16 cellular contexts compared by ENCODE assay signal in genomic region chr2:15242936-15243461, GRCh38.
DNase-seq lines count a peak whose midpoint lies in the region; ATAC-seq, FAIRE-seq and TF ChIP-seq lines count a peak whose summit lies in the region.
"Had no signal": no experiment of that assay in that cellular context is flagged by ENCODE, and none has a peak within 500 bp of the region (broad histone marks: within the 10 kb centered on the region; RNA-seq: fewer than 3 reads in every experiment).

No MANE protein-coding gene starts in this region.

- POLR2A ChIA-PET in activated CD8-positive, alpha-beta T cell treated with anti-CD3 and anti-CD28 coated beads, Interleukin-2, amount 10 ng/mL, durations not matched to agents 7 days and 5 days (lab: Charles Lee): no interaction called here

- peaks cover 3% of the 10 kb centered on the region for H3K9me3 Mint-ChIP-seq in activated CD8-positive, alpha-beta memory T cell treated with anti-CD3 and anti-CD28 coated beads, Interleukin-2, amount 10 ng/mL, durations not matched to agents 7 days and 5 days (ENCODE audit: low read depth)
- H3K9me3 Mint-ChIP-seq in activated CD8-positive, alpha-beta T cell treated with anti-CD3 and anti-CD28 coated beads, Interleukin-2, amount 10 ng/mL, durations not matched to agents 7 days and 5 days (ENCODE audit: insufficient read depth): peaks cover 5% of the 10 kb centered on the region
- H3K9me3 Mint-ChIP-seq: activated T-cell treated with anti-CD3 and anti-CD28 coated beads, Interleukin-2, amount 50 U/mL, for 24 hours; IgD-negative memory B cell had no signal

- H3K27ac ChIP-seq in pancreas: no peak overlapping the region
- H3K27ac ChIP-seq: upper lobe of left lung had no signal

- no peaks in the 10 kb centered on the region for H3K27me3 ChIP-seq in pancreas
- H3K27me3 ChIP-seq: upper lobe of left lung had no signal

- intact Hi-C loops in pancreas (cut with DNase I): no loop called here

- H3K27me3 Mint-ChIP-seq in activated CD8-positive, alpha-beta memory T cell treated with anti-CD3 and anti-CD28 coated beads, Interleukin-2, amount 10 ng/mL, durations not matched to agents 7 days and 5 days: no peaks in the 10 kb centered on the region
- H3K27me3 Mint-ChIP-seq in activated CD8-positive, alpha-beta T cell treated with anti-CD3 and anti-CD28 coated beads, Interleukin-2, amount 10 ng/mL, durations not matched to agents 7 days and 5 days (ENCODE audit: low read depth): no peaks in the 10 kb centered on the region
- H3K27me3 Mint-ChIP-seq: activated T-cell treated with anti-CD3 and anti-CD28 coated beads, Interleukin-2, amount 50 U/mL, for 24 hours; IgD-negative memory B cell had no signal

- no peak for DNase-seq in activated CD8-positive, alpha-beta memory T cell treated with anti-CD3 and anti-CD28 coated beads, Interleukin-2, amount 10 ng/mL, durations not matched to agents 7 days and 5 days
- no peak for DNase-seq in activated CD8-positive, alpha-beta memory T cell treated with anti-CD3 and anti-CD28 coated beads for 24 hours
- DNase-seq in NCI-H524 (lab: John Stamatoyannopoulos, UW) (peak; percentile 78 to 94), NCI-H1694 (lab: John Stamatoyannopoulos, UW) (no peak), pancreas (no peak)
- no peak for DNase-seq in activated CD8-positive, alpha-beta T cell treated with anti-CD3 and anti-CD28 coated beads, Interleukin-2, amount 10 ng/mL, durations not matched to agents 7 days and 5 days
- DNase-seq: activated T-cell treated with anti-CD3 and anti-CD28 coated beads, Interleukin-2, amount 50 U/mL, for 24 hours; central memory CD4-positive, alpha-beta T cell; foreskin melanocyte; NCI-H1694 treated with DMSO at 0.1 percent for 48 hours; upper lobe of left lung had no signal

- FAIRE-seq in pancreas (lab: Jason Lieb, UNC): no peak

- no peak overlapping the region for H3K4me3 Mint-ChIP-seq in activated CD8-positive, alpha-beta memory T cell treated with anti-CD3 and anti-CD28 coated beads, Interleukin-2, amount 10 ng/mL, durations not matched to agents 7 days and 5 days
- H3K4me3 Mint-ChIP-seq in activated CD8-positive, alpha-beta T cell treated with anti-CD3 and anti-CD28 coated beads, Interleukin-2, amount 10 ng/mL, durations not matched to agents 7 days and 5 days: no peak overlapping the region
- H3K4me3 Mint-ChIP-seq: activated T-cell treated with anti-CD3 and anti-CD28 coated beads, Interleukin-2, amount 50 U/mL, for 24 hours; IgD-negative memory B cell had no signal

- H3K4me1 ChIP-seq in pancreas: no peaks in the 10 kb centered on the region

- 91 to 98% methylated on average over 3 of the region's 3 CpGs for WGBS in pancreas, 2 donors

- ATAC-seq in activated CD8-positive, alpha-beta memory T cell treated with anti-CD3 and anti-CD28 coated beads, Interleukin-2, amount 10 ng/mL, durations not matched to agents 7 days and 5 days: no peak
- ATAC-seq in activated CD8-positive, alpha-beta T cell treated with anti-CD3 and anti-CD28 coated beads, Interleukin-2, amount 10 ng/mL, durations not matched to agents 7 days and 5 days: no peak
- ATAC-seq in HG03196 (IDR thresholded peaks at IDR 0.05; ENCODE audit: unreplicated experiment) (no peak), GM18858 (IDR thresholded peaks at IDR 0.05; ENCODE audit: unreplicated experiment) (no peak), pancreas (no peak)
- ATAC-seq: activated CD4-positive, CD25-positive, alpha-beta regulatory T cell treated with anti-CD3 and anti-CD28 coated beads, Interleukin-2, amount 50 U/mL, for 24 hours had no signal

- H3K4me3 ChIP-seq in pancreas: no peak overlapping the region
- H3K4me3 ChIP-seq: lung, upper lobe of left lung had no signal

- H3K27ac Mint-ChIP-seq in activated CD8-positive, alpha-beta memory T cell treated with anti-CD3 and anti-CD28 coated beads, Interleukin-2, amount 10 ng/mL, durations not matched to agents 7 days and 5 days: peak overlapping the region; percentile 4
- peak overlapping the region; percentile 50 for H3K27ac Mint-ChIP-seq in activated CD8-positive, alpha-beta T cell treated with anti-CD3 and anti-CD28 coated beads, Interleukin-2, amount 10 ng/mL, durations not matched to agents 7 days and 5 days
- H3K27ac Mint-ChIP-seq: activated T-cell treated with anti-CD3 and anti-CD28 coated beads, Interleukin-2, amount 50 U/mL, for 24 hours; IgD-negative memory B cell had no signal

- no peaks in the 10 kb centered on the region for H3K9me3 ChIP-seq in pancreas
- H3K9me3 ChIP-seq: upper lobe of left lung had no signal

- CTCF ChIA-PET in activated CD8-positive, alpha-beta memory T cell treated with anti-CD3 and anti-CD28 coated beads, Interleukin-2, amount 10 ng/mL, durations not matched to agents 7 days and 5 days (lab: Charles Lee): no interaction called here
- CTCF ChIA-PET in activated CD8-positive, alpha-beta T cell treated with anti-CD3 and anti-CD28 coated beads, Interleukin-2, amount 10 ng/mL, durations not matched to agents 7 days and 5 days (lab: Charles Lee): no interaction called here

- no peaks in the 10 kb centered on the region for H3K36me3 ChIP-seq in pancreas

- peaks cover 7% of the 10 kb centered on the region for H3K4me1 Mint-ChIP-seq in activated CD8-positive, alpha-beta memory T cell treated with anti-CD3 and anti-CD28 coated beads, Interleukin-2, amount 10 ng/mL, durations not matched to agents 7 days and 5 days
- H3K4me1 Mint-ChIP-seq in activated CD8-positive, alpha-beta T cell treated with anti-CD3 and anti-CD28 coated beads, Interleukin-2, amount 10 ng/mL, durations not matched to agents 7 days and 5 days (ENCODE audit: low read depth): peaks cover 10% of the 10 kb centered on the region

- TF ChIP-seq CTCF in pancreas (IDR thresholded peaks at IDR 0.05): no peak

- H3K36me3 Mint-ChIP-seq in activated CD8-positive, alpha-beta memory T cell treated with anti-CD3 and anti-CD28 coated beads, Interleukin-2, amount 10 ng/mL, durations not matched to agents 7 days and 5 days: peaks cover 8% of the 10 kb centered on the region
- H3K36me3 Mint-ChIP-seq in activated CD8-positive, alpha-beta T cell treated with anti-CD3 and anti-CD28 coated beads, Interleukin-2, amount 10 ng/mL, durations not matched to agents 7 days and 5 days (ENCODE audit: low read depth): peaks cover 5% of the 10 kb centered on the region

Comparison
In these comparisons a context has a peak if more than half of its experiments do, and no peak if none do; other contexts are left out.
1. DNase-seq: peak in NCI-H524 (2 of 2); none in activated CD8-positive, alpha-beta memory T cell treated with anti-CD3 and anti-CD28 coated beads, Interleukin-2, amount 10 ng/mL, durations not matched to agents 7 days and 5 days (single experiment), activated CD8-positive, alpha-beta memory T cell treated with anti-CD3 and anti-CD28 coated beads for 24 hours (single experiment), activated CD8-positive, alpha-beta T cell treated with anti-CD3 and anti-CD28 coated beads, Interleukin-2, amount 10 ng/mL, durations not matched to agents 7 days and 5 days (single experiment), NCI-H1694 (single experiment) and pancreas (0 of 6).